Comparison of ENCODE assay signal across 8 cellular contexts in the genomic region with DNA sequence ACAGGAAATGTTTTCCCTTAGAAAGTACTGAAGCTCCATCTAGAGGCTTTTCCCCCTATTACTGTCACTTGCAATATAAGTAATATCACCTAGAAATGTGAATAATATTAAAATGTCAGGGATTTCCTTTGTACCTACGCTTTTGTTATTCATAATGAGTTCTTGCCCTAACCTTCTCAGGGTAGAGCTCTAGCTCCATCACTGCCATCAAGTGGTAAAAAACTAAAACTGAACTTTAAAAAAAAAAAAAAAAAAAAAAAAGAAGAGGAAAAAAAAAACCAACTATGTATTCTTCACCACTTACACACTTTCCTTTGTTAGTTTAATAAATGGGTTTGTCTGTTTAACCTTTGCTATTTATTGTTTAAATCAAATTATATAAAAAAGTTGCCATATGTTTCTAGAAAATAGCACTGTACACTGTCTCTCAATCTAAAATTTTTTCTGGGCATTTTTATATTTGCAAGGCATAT. TPM values are rescaled to one million over a fixed set of nuclear protein-coding genes. Genes with fewer than 3 reads are reported as not detected.
A peak's percentile ranks its signal among the peaks of the same experiment; 100 is the strongest.
DNase-seq lines count a peak whose midpoint lies in the region; ATAC-seq, FAIRE-seq and TF ChIP-seq lines count a peak whose summit lies in the region.

No MANE protein-coding gene starts in this region.

- DNase-seq in cardiac muscle cell (ENCODE audit: low read depth in 1 of 2, low spot score in 1 of 2) (peak; percentile 35 to 72), cardiac septum (ENCODE audit: low spot score) (no peak), medulla oblongata (ENCODE audit: extremely low spot score) (no peak)

- TF ChIP-seq CTCF in cardiac muscle cell (IDR thresholded peaks at IDR 0.05; ENCODE audit: low read depth, low read length) (peak; percentile 50), OCI-LY3 (IDR thresholded peaks at IDR 0.05; ENCODE audit: low read depth, low read length) (peak; percentile 6; the same call in 1 of the 2 replicates), nephron (IDR thresholded peaks at IDR 0.05; ENCODE audit: unreplicated experiment in 3 of 3) (peak; percentile 46 to 57 (median 49))

- peak overlapping the region; percentile 63 for H3K4me2 ChIP-seq in OCI-LY3 (ENCODE audit: low read length)

- no peaks in the 10 kb centered on the region for H3K36me3 ChIP-seq in cardiac muscle cell
- H3K36me3 ChIP-seq in OCI-LY3 (replicated peaks; ENCODE audit: low read depth, low read length) = no peaks in the 10 kb centered on the region

- ATAC-seq in HG03457 (IDR thresholded peaks at IDR 0.05; ENCODE audit: unreplicated experiment) = peak; percentile 55
- no peak for ATAC-seq in GM19463 (IDR thresholded peaks at IDR 0.05; ENCODE audit: unreplicated experiment)

- H3K9me3 Mint-ChIP-seq in nephron = no peaks in the 10 kb centered on the region

- H3K27me3 Mint-ChIP-seq in nephron (ENCODE audit: low read depth) = no peaks in the 10 kb centered on the region

- H3K4me3 ChIP-seq in cardiac muscle cell = no peak overlapping the region
- H3K4me3 ChIP-seq in OCI-LY3 (ENCODE audit: low read length) = peak overlapping the region; percentile 48

- no peak overlapping the region for H2AFZ ChIP-seq in OCI-LY3 (ENCODE audit: low read depth, low read length)

- H3K27me3 ChIP-seq in cardiac muscle cell (no peaks in the 10 kb centered on the region), OCI-LY3 (ENCODE audit: low read depth, low read length) (no peaks in the 10 kb centered on the region)

- H3K9me3 ChIP-seq in cardiac muscle cell (ENCODE audit: low read depth) (no peaks in the 10 kb centered on the region), OCI-LY3 (ENCODE audit: insufficient read depth, low read length) (no peaks in the 10 kb centered on the region)

- H3K79me2 ChIP-seq in OCI-LY3 (ENCODE audit: low read length) = no peaks in the 10 kb centered on the region

- H3K27ac ChIP-seq in cardiac muscle cell = no peak overlapping the region
- no peak overlapping the region; the same call in 1 of the 2 replicates for H3K27ac ChIP-seq in OCI-LY3 (ENCODE audit: low read length)

- no peak overlapping the region for H3K4me3 Mint-ChIP-seq in nephron

- H3K4me1 ChIP-seq in cardiac muscle cell (ENCODE audit: low read depth) (peaks cover 8% of the 10 kb centered on the region), OCI-LY3 (ENCODE audit: low read length) (peaks cover 17% of the 10 kb centered on the region)

- H3K36me3 Mint-ChIP-seq in nephron (ENCODE audit: low read depth) = no peaks in the 10 kb centered on the region

- H3K27ac Mint-ChIP-seq in nephron = no peak overlapping the region

- intact Hi-C loops in cardiac septum (cut with DNase I) = loop anchor here (10.0 kb wide), 2 partner anchors 419 to 459 kb away; a partner anchor contains a TSS

- no peak overlapping the region for H3K9ac ChIP-seq in OCI-LY3 (ENCODE audit: low read length)

- H4K20me1 ChIP-seq in OCI-LY3 (ENCODE audit: insufficient read depth, low read length) = no peaks in the 10 kb centered on the region

- H3K4me1 Mint-ChIP-seq in nephron = peaks cover 5% of the 10 kb centered on the region

- FAIRE-seq in endometrium (lab: Jason Lieb, UNC) = peak; percentile 92

RNA-seq across cellular contexts. Expression of a gene that starts 49.9 kb away (rescaled TPM):
- total RNA-seq in cardiac muscle cell (39.2 and 57.1 TPM in 2 replicates), cardiac septum (12.9 TPM)
- polyA plus RNA-seq in cardiac muscle cell = 31.2 and 32.6 TPM in 2 replicates

Comparison
In these comparisons a context has a peak if more than half of its experiments do, and no peak if none do; other contexts are left out.
1. DNase-seq: peak in cardiac muscle cell (2 of 2); none in cardiac septum (single experiment) and medulla oblongata (single experiment).
2. Peak in every context shown above with its lines, with median percentiles within 50 percentile points of each other: CTCF ChIP-seq.